Comparison of ENCODE assay signal across 8 cellular contexts in the genomic region with DNA sequence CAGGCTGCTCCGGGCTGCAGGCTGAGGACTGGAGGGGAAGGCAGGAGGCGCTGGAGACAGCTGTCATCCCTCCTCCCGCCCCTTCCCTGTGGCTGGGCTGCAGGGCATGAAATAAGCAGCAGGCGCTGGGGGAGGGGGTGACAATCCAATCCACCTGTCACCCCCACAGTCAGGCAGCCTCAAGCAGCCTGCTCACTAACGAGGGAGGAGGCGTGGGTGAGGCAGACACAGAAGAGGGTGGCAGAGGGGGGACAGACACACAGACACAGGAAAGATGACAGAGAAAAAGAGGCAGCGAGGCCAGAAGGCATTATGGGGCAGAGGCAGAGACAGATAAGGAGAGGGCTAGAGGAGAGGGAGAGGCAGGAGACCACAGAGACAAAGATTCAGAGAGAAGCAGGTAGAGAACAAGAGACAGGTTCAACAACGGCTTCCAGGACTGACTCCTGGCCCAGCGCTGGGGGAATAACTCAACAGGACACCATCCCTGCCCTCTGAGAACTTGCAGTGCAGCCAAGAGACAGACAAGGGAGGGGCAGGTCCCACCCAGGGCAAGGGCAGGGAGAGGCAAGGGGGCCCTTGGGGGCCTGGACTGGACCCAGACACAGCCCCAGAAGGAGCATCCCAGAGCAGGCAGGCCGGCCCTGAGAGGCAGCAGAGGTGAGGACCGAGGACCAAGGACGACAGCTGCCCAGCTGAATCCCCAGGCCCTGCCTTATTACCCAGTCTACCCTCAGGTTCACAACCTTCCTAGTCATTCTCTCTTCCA. TPM values are rescaled to one million over a fixed set of nuclear protein-coding genes. Genes with fewer than 3 reads are reported as not detected.
DNase-seq lines count a peak whose midpoint lies in the region; ATAC-seq and TF ChIP-seq lines count a peak whose summit lies in the region.

No MANE protein-coding gene starts in this region.

- H3K27me3 Mint-ChIP-seq in GM23338 (ENCODE audit: insufficient read depth, low read depth, poor library complexity) (peaks cover 14% of the 10 kb centered on the region), endothelial cell (ENCODE audit: unreplicated experiment) (peaks cover 23% of the 10 kb centered on the region)
- no peaks in the 10 kb centered on the region for H3K27me3 Mint-ChIP-seq in activated CD4-positive, alpha-beta T cell treated with anti-CD3 and anti-CD28 coated beads, Interleukin-2, amount 10 ng/mL, durations not matched to agents 24 days and 14 days

- TF ChIP-seq POLR2A in vagina (IDR thresholded peaks at IDR 0.05), result no peak

- H3K9ac ChIP-seq in neural cell (ENCODE audit: low read length), result peak overlapping the region; percentile 72

- no peaks in the 10 kb centered on the region for H3K9me2 ChIP-seq in GM23338 (ENCODE audit: insufficient read depth)
- H3K9me2 ChIP-seq in neural cell (ENCODE audit: insufficient read depth, low read length), result no peaks in the 10 kb centered on the region

- TF ChIP-seq EP300 in neural cell (conservative IDR thresholded peaks at IDR 0.05; ENCODE audit: poor library complexity, severe bottlenecking), result peak; percentile 94

- H3K27ac ChIP-seq in GM23338 (ENCODE audit: low read depth) (no peak overlapping the region), neural cell (ENCODE audit: low read length) (peak overlapping the region; percentile 94), vagina (peak overlapping the region; percentile 99)

- intact Hi-C loops in activated CD4-positive, alpha-beta T cell treated with anti-CD3 and anti-CD28 coated beads, Interleukin-2, amount 10 ng/mL, durations not matched to agents 24 days and 14 days (cut with micrococcal nuclease), result no loop called here
- intact Hi-C loops in vagina (cut with DNase I), result no loop called here

- DNase-seq in DMS 273 treated with DMSO at 0.1 percent for 48 hours (lab: John Stamatoyannopoulos, UW) (peak; percentile 79), GM23338 (ENCODE audit: low spot score) (peak; percentile 61), NCI-H2081 (lab: John Stamatoyannopoulos, UW) (peak; percentile 84 to 87), endothelial cell (ENCODE audit: low spot score) (no peak), vagina (ENCODE audit: extremely low spot score in 2 of 2) (no peak), T1000 (lab: John Stamatoyannopoulos, UW) (no peak)
- peak; percentile 75 for DNase-seq in activated CD4-positive, alpha-beta T cell treated with anti-CD3 and anti-CD28 coated beads, Interleukin-2, amount 10 ng/mL, durations not matched to agents 24 days and 14 days

- peaks cover 42% of the 10 kb centered on the region for H3K4me1 ChIP-seq in GM23338 (ENCODE audit: insufficient read depth)
- H3K4me1 ChIP-seq in vagina, result peaks cover 100% of the 10 kb centered on the region

- H3F3A ChIP-seq in GM23338 (replicated peaks; ENCODE audit: low read depth) (no peaks in the 10 kb centered on the region), neural cell (ENCODE audit: insufficient read depth, low read length, poor library complexity, severe bottlenecking) (peaks cover 8% of the 10 kb centered on the region)

- H3K27me3 ChIP-seq in GM23338 (ENCODE audit: insufficient read depth), result no peaks in the 10 kb centered on the region
- H3K27me3 ChIP-seq in neural cell (ENCODE audit: insufficient read depth, low read depth, low read length), result no peaks in the 10 kb centered on the region
- H3K27me3 ChIP-seq in vagina, result no peaks in the 10 kb centered on the region

- H3K4me3 Mint-ChIP-seq in GM23338 (peak overlapping the region; percentile 59; the same call in 2 of the 3 replicates), endothelial cell (ENCODE audit: unreplicated experiment) (no peak overlapping the region)
- H3K4me3 Mint-ChIP-seq in activated CD4-positive, alpha-beta T cell treated with anti-CD3 and anti-CD28 coated beads, Interleukin-2, amount 10 ng/mL, durations not matched to agents 24 days and 14 days, result peak overlapping the region; percentile 66

- TF ChIP-seq RAD21 in neural cell (conservative IDR thresholded peaks at IDR 0.05), result peak; percentile 74

- H3K27ac Mint-ChIP-seq in GM23338 (no peak overlapping the region), endothelial cell (ENCODE audit: unreplicated experiment) (peak overlapping the region; percentile 43)
- H3K27ac Mint-ChIP-seq in activated CD4-positive, alpha-beta T cell treated with anti-CD3 and anti-CD28 coated beads, Interleukin-2, amount 10 ng/mL, durations not matched to agents 24 days and 14 days, result peak overlapping the region; percentile 79

- H2AFZ ChIP-seq in GM23338, result no peak overlapping the region
- no peak overlapping the region for H2AFZ ChIP-seq in neural cell (ENCODE audit: low read depth, low read length)

- H3K9me3 Mint-ChIP-seq in GM23338, result no peaks in the 10 kb centered on the region; the same call in 2 of the 3 replicates
- H3K9me3 Mint-ChIP-seq in activated CD4-positive, alpha-beta T cell treated with anti-CD3 and anti-CD28 coated beads, Interleukin-2, amount 10 ng/mL, durations not matched to agents 24 days and 14 days, result no peaks in the 10 kb centered on the region
- no peaks in the 10 kb centered on the region for H3K9me3 Mint-ChIP-seq in endothelial cell (ENCODE audit: unreplicated experiment)

- H3K36me3 Mint-ChIP-seq in GM23338 (ENCODE audit: low read depth), result peaks cover 3% of the 10 kb centered on the region; the same call in 2 of the 3 replicates
- peaks cover 27% of the 10 kb centered on the region for H3K36me3 Mint-ChIP-seq in activated CD4-positive, alpha-beta T cell treated with anti-CD3 and anti-CD28 coated beads, Interleukin-2, amount 10 ng/mL, durations not matched to agents 24 days and 14 days (ENCODE audit: low read depth)
- peaks cover 19% of the 10 kb centered on the region for H3K36me3 Mint-ChIP-seq in endothelial cell (ENCODE audit: low read depth, unreplicated experiment)

- H3K4me2 ChIP-seq in GM23338 (peak overlapping the region; percentile 80), neural cell (ENCODE audit: low read length) (peak overlapping the region; percentile 5)

- no peaks in the 10 kb centered on the region; the same call in 1 of the 2 replicates for H3K36me3 ChIP-seq in GM23338 (ENCODE audit: insufficient read depth)
- no peaks in the 10 kb centered on the region for H3K36me3 ChIP-seq in neural cell (ENCODE audit: insufficient read depth, low read length)
- no peaks in the 10 kb centered on the region for H3K36me3 ChIP-seq in vagina

- H3K4me3 ChIP-seq in GM23338 (peak overlapping the region; percentile 53; the same call in 1 of the 2 replicates), neural cell (ENCODE audit: low read length) (peak overlapping the region; percentile 57), vagina (peak overlapping the region; percentile 26 to 41)

- H4K20me1 ChIP-seq in GM23338 (replicated peaks; ENCODE audit: insufficient read depth) (peaks cover 7% of the 10 kb centered on the region), neural cell (ENCODE audit: insufficient read depth) (no peaks in the 10 kb centered on the region)

- H3K79me2 ChIP-seq in GM23338 (replicated peaks; ENCODE audit: insufficient read depth) (peaks cover 57% of the 10 kb centered on the region), neural cell (replicated peaks; ENCODE audit: insufficient read depth, low read length) (peaks cover 76% of the 10 kb centered on the region)

- peak; percentile 54 for ATAC-seq in GM23338

- H3K4me1 Mint-ChIP-seq in GM23338, result peaks cover 61% of the 10 kb centered on the region
- H3K4me1 Mint-ChIP-seq in activated CD4-positive, alpha-beta T cell treated with anti-CD3 and anti-CD28 coated beads, Interleukin-2, amount 10 ng/mL, durations not matched to agents 24 days and 14 days, result peaks cover 73% of the 10 kb centered on the region
- H3K4me1 Mint-ChIP-seq in endothelial cell (ENCODE audit: unreplicated experiment), result peaks cover 45% of the 10 kb centered on the region

- no peaks in the 10 kb centered on the region for H3K9me3 ChIP-seq in neural cell (ENCODE audit: low read length)
- H3K9me3 ChIP-seq in vagina, result no peaks in the 10 kb centered on the region

- peak in 1 of 2 experiments; percentile 43; a peak in 2 of 4 replicates for TF ChIP-seq CTCF in GM23338 (conservative IDR thresholded peaks at IDR 0.05; ENCODE audit: low read depth in 2 of 2)
- no peak for TF ChIP-seq CTCF in endothelial cell (IDR thresholded peaks at IDR 0.05; ENCODE audit: unreplicated experiment)
- peak; percentile 77 for TF ChIP-seq CTCF in neural cell (IDR thresholded peaks at IDR 0.05; ENCODE audit: poor library complexity, severe bottlenecking)
- no peak for TF ChIP-seq CTCF in vagina (IDR thresholded peaks at IDR 0.05)

TF ChIP-seq in GM23338, 12 proteins besides CTCF, POLR2A, EP300 and RAD21 (continues in another document):
- TF ChIP-seq STAT1 (IDR thresholded peaks at IDR 0.05; ENCODE audit: unreplicated experiment) (no peak), CREB1 (CRISPR knock-in tag; IDR thresholded peaks at IDR 0.05; ENCODE audit: low read depth) (no peak), JUNB (IDR thresholded peaks at IDR 0.05; ENCODE audit: unreplicated experiment) (no peak)

TF ChIP-seq in neural cell, 6 proteins besides CTCF, POLR2A, EP300 and RAD21 (continues in another document):
- TF ChIP-seq MXI1 (conservative IDR thresholded peaks at IDR 0.05; ENCODE audit: poor library complexity, severe bottlenecking), result no peak
- TF ChIP-seq SMC3 (conservative IDR thresholded peaks at IDR 0.05; ENCODE audit: poor library complexity), result peak; percentile 81
- TF ChIP-seq EZH2 (IDR thresholded peaks at IDR 0.05; ENCODE audit: borderline replicate concordance, insufficient read depth, low read length, poor library complexity, severe bottlenecking), result no peak
- peak; percentile 88 for TF ChIP-seq POLR2AphosphoS5 (IDR thresholded peaks at IDR 0.05)
- TF ChIP-seq TAF1 (IDR thresholded peaks at IDR 0.05; ENCODE audit: low read depth), result peak; percentile 58

RNA-seq across cellular contexts. Expression of gene MEF2D, which starts 11.2 kb away (rescaled TPM):
- total RNA-seq in GM23338 (2014; rRNA removed; shearing (Covaris generic)), result 9.7 and 15.5 TPM in 2 replicates
- polyA plus RNA-seq in GM23338 (2016; fragmentation: Nextera tagmentation; extraction: Ambion mirVana) (10.4 and 10.6 TPM in 2 replicates), neural cell (4.7 and 5.2 TPM in 2 replicates)
- total RNA-seq in activated CD4-positive, alpha-beta T cell treated with anti-CD3 and anti-CD28 coated beads, Interleukin-2, amount 10 ng/mL, durations not matched to agents 24 days and 14 days, result 29.7 and 29.8 TPM in 2 replicates
- total RNA-seq in endothelial cell (ENCODE audit: unreplicated experiment) (45.2 TPM), vagina (33.9 TPM)
- polyA minus RNA-seq in neural cell, result 13.4 and 15.4 TPM in 2 replicates

Comparison
In these comparisons a context has a peak if more than half of its experiments do, and no peak if none do; other contexts are left out.
1. DNase-seq: peak in DMS 273 treated with DMSO at 0.1 percent for 48 hours (single experiment), GM23338 (single experiment), NCI-H2081 (2 of 2) and activated CD4-positive, alpha-beta T cell treated with anti-CD3 and anti-CD28 coated beads, Interleukin-2, amount 10 ng/mL, durations not matched to agents 24 days and 14 days (single experiment); none in endothelial cell (single experiment), vagina (0 of 2) and T1000 (single experiment).
2. Peak in every context shown above with its lines, with median percentiles within 50 percentile points of each other: H3K4me3 ChIP-seq.